In genomic region chr4:13642163-13642562, GRCh38 we compare ENCODE assay signal across 17 cellular contexts. TPM values are rescaled to one million over a fixed set of nuclear protein-coding genes. Genes with fewer than 3 reads are reported as not detected.
DNase-seq lines count a peak whose midpoint lies in the region; ATAC-seq and TF ChIP-seq lines count a peak whose summit lies in the region.
"Had no signal": no experiment of that assay in that cellular context is flagged by ENCODE, and none has a peak within 500 bp of the region (broad histone marks: within the 10 kb centered on the region; RNA-seq: fewer than 3 reads in every experiment).

No MANE protein-coding gene starts in this region.

- no peaks in the 10 kb centered on the region for H3K27me3 ChIP-seq in right atrium auricular region
- H3K27me3 ChIP-seq in uterus = no peaks in the 10 kb centered on the region
- H3K27me3 ChIP-seq: Peyer's patch had no signal

- ATAC-seq in left cardiac atrium (peak; percentile 27 to 73), GM21447 (IDR thresholded peaks at IDR 0.05; ENCODE audit: unreplicated experiment) (no peak), HG03097 (IDR thresholded peaks at IDR 0.05; ENCODE audit: low FRiP score, unreplicated experiment) (no peak)
- ATAC-seq: stimulated activated naive CD8-positive, alpha-beta T cell treated with anti-CD3 and anti-CD28 coated beads, Interleukin-15, Interleukin-2, amounts not matched to agents 100 U/mL and 50 U/mL, for 24 hours; T-cell had no signal

- TF ChIP-seq CTCF in right atrium auricular region (IDR thresholded peaks at IDR 0.05) (no peak), uterus (IDR thresholded peaks at IDR 0.05) (no peak)

- H3K9me3 ChIP-seq in right atrium auricular region (no peaks in the 10 kb centered on the region), uterus (no peaks in the 10 kb centered on the region)
- H3K9me3 ChIP-seq: Peyer's patch had no signal

- H3K4me1 ChIP-seq in right atrium auricular region = peaks cover 0 to 14% of the 10 kb centered on the region in 2 donors
- H3K4me1 ChIP-seq in uterus = peaks cover 3 to 8% of the 10 kb centered on the region in 2 donors
- H3K4me1 ChIP-seq: Peyer's patch had no signal

- no peak for TF ChIP-seq POLR2A in uterus (IDR thresholded peaks at IDR 0.05)

- intact Hi-C loops in left cardiac atrium (cut with DNase I) (no loop called here), uterus (cut with DNase I; ENCODE audit: low total_unique reads) (no loop called here)

- H3K4me3 ChIP-seq in right atrium auricular region = no peak overlapping the region
- no peak overlapping the region for H3K4me3 ChIP-seq in uterus
- H3K4me3 ChIP-seq: Peyer's patch had no signal

- peak overlapping the region in 1 of 2 donors; percentile 26 for H3K27ac ChIP-seq in right atrium auricular region
- H3K27ac ChIP-seq in caudate nucleus (ENCODE audit: low read depth, low read length) = peak overlapping the region; percentile 58
- peak overlapping the region; percentile 7 to 50 for H3K27ac ChIP-seq in uterus
- H3K27ac ChIP-seq: Peyer's patch had no signal

- DNase-seq in left cardiac atrium (no peak), right atrium auricular region (ENCODE audit: low spot score) (no peak), caudate nucleus (lab: John Stamatoyannopoulos, UW) (no peak), inferior parietal cortex (ENCODE audit: extremely low spot score) (peak; percentile 48), uterus (no peak), cerebellar nuclear complex (lab: John Stamatoyannopoulos, UW) (no peak)
- DNase-seq: ACHN; activated gamma-delta T cell; COR-L47; GDM1; NCI-H1417 treated with DMSO at 0.1 percent for 48 hours; NCI-H526; Peyer's patch; stimulated activated naive CD8-positive, alpha-beta T cell treated with anti-CD3 and anti-CD28 coated beads, Interleukin-15, Interleukin-2, amounts not matched to agents 100 U/mL and 50 U/mL, for 24 hours; T-cell had no signal

- H3K36me3 ChIP-seq in right atrium auricular region (no peaks in the 10 kb centered on the region), uterus (no peaks in the 10 kb centered on the region)
- H3K36me3 ChIP-seq: Peyer's patch had no signal

RNA-seq across cellular contexts. Expression of gene BOD1L1, which starts 14.6 kb away (rescaled TPM):
- total RNA-seq in left cardiac atrium (10 to 100 TPM; 19.4 to 20.2 TPM), right atrium auricular region (10 to 100 TPM; 16.2 to 20.0 TPM), uterus (10 to 100 TPM; 17.9 to 64.8 (median 50.5) TPM)

Comparison
In these comparisons a context has a peak if more than half of its experiments do, and no peak if none do; other contexts are left out.
1. ATAC-seq: peak in left cardiac atrium (2 of 2); none in GM21447 (single experiment) and HG03097 (single experiment).